20 cellular contexts compared by ENCODE assay signal in genomic region chr22:27935897-27936296, GRCh38. TPM values are rescaled to one million over a fixed set of nuclear protein-coding genes. Genes with fewer than 3 reads are reported as not detected.
A peak's percentile ranks its signal among the peaks of the same experiment; 100 is the strongest.
DNase-seq lines count a peak whose midpoint lies in the region; ATAC-seq and TF ChIP-seq lines count a peak whose summit lies in the region.
"Had no signal": no experiment of that assay in that cellular context is flagged by ENCODE, and none has a peak within 500 bp of the region (broad histone marks: within the 10 kb centered on the region; RNA-seq: fewer than 3 reads in every experiment).

No MANE protein-coding gene starts in this region.

- H3K4me1 ChIP-seq in HEK293 (ENCODE audit: control insufficient read depth, insufficient read depth, low read length) (peaks cover 6% of the 10 kb centered on the region; the same call in 1 of the 2 replicates), Peyer's patch (no peaks in the 10 kb centered on the region)

- H3K4me3 ChIP-seq in HEK293 (ENCODE audit: low read depth, low read length), result no peak overlapping the region
- H3K4me3 ChIP-seq in LNCaP clone FGC (ENCODE audit: low read depth, low read length), result no peak overlapping the region
- no peak overlapping the region for H3K4me3 ChIP-seq in fibroblast of villous mesenchyme (ENCODE audit: low read depth, low read length)
- H3K4me3 ChIP-seq in Peyer's patch, result no peak overlapping the region
- H3K4me3 ChIP-seq: GM12878, GM23248, HAP-1 had no signal

- peak; percentile 86 for DNase-seq in LNCaP clone FGC (ENCODE audit: low read depth)
- peak; percentile 84 for DNase-seq in fibroblast of villous mesenchyme (ENCODE audit: low read depth)
- no peak for DNase-seq in Peyer's patch
- no peak for DNase-seq in NCI-H774 (lab: John Stamatoyannopoulos, UW)
- DNase-seq: ACHN; BE2C; C1 segment of cervical spinal cord; CD4-positive, CD25-positive, alpha-beta regulatory T cell; CD8-positive, alpha-beta memory T cell; COR-L47; DMS 273 treated with DMSO at 0.1 percent for 48 hours; DMS53; DND-41; EL; GM23248; HFFc6 had no signal

- H3K9me3 ChIP-seq in HEK293 (ENCODE audit: control insufficient read depth, insufficient read depth, low read depth, low read length), result no peaks in the 10 kb centered on the region
- H3K9me3 ChIP-seq in Peyer's patch, result no peaks in the 10 kb centered on the region
- H3K9me3 ChIP-seq: BE2C, HAP-1 had no signal

- CTCF ChIA-PET in HEK293 (lab: Yijun Ruan, JAX), result interaction anchor here (0.5 to 3.0 kb wide), 7 partner anchors 9 to 1572 kb away, joined by 3 to 13 read pairs (median 3); no protein-coding TSS in a partner anchor

- H3K27ac ChIP-seq in HEK293 (ENCODE audit: extremely low read depth, low read depth, low read length) (no peak overlapping the region), Peyer's patch (no peak overlapping the region)
- H3K27ac ChIP-seq: GM23248 had no signal

- no peak for ATAC-seq in HG03095 (IDR thresholded peaks at IDR 0.05; ENCODE audit: unreplicated experiment)
- ATAC-seq: GM12878 had no signal

- TF ChIP-seq POLR2A in Peyer's patch (IDR thresholded peaks at IDR 0.05), result no peak

- no peak for TF ChIP-seq CTCF in HEK293 (tag by site-specific recombination; IDR thresholded peaks at IDR 0.05)
- no peak for TF ChIP-seq CTCF in LNCaP clone FGC (IDR thresholded peaks at IDR 0.05; ENCODE audit: control insufficient read depth, extremely low read depth, insufficient read depth)
- TF ChIP-seq CTCF in fibroblast of villous mesenchyme (IDR thresholded peaks at IDR 0.05; ENCODE audit: insufficient read depth, low read depth, low read length), result no peak
- no peak for TF ChIP-seq CTCF in Peyer's patch (IDR thresholded peaks at IDR 0.05)

- H3K27me3 ChIP-seq in Peyer's patch, result no peaks in the 10 kb centered on the region
- H3K27me3 ChIP-seq: BE2C had no signal

- POLR2A ChIA-PET in HEK293 (lab: Yijun Ruan, JAX), result interaction anchor here (0.6 to 2.4 kb wide), 4 partner anchors 14 to 374 kb away, joined by 3 to 6 read pairs (median 4); partner anchors contain the start of gene PITPNB

- H3K36me3 ChIP-seq in HEK293 (ENCODE audit: control insufficient read depth in 2 of 2, insufficient read depth in 1 of 2, low read length in 2 of 2) (no peaks in the 10 kb centered on the region; a peak in 1 of 3 replicates), Peyer's patch (no peaks in the 10 kb centered on the region)
- H3K36me3 ChIP-seq: BE2C, HAP-1 had no signal

TF ChIP-seq in HEK293, 187 proteins besides CTCF, POLR2A, EP300 and RAD21 (continues in another document):
- no peak for TF ChIP-seq REPIN1 (tag by site-specific recombination; IDR thresholded peaks at IDR 0.05; ENCODE audit: low read depth)
- TF ChIP-seq ZNF843 (tag by site-specific recombination; IDR thresholded peaks at IDR 0.05), result peak; percentile 60; the same call in 1 of the 2 replicates
- no peak for TF ChIP-seq MYNN (tag by site-specific recombination; IDR thresholded peaks at IDR 0.05; ENCODE audit: borderline replicate concordance)
- TF ChIP-seq HOXA7 (CRISPR knock-in tag; IDR thresholded peaks at IDR 0.05; ENCODE audit: borderline replicate concordance), result no peak
- peak; percentile 94 for TF ChIP-seq PRDM6 (tag by site-specific recombination; IDR thresholded peaks at IDR 0.05)
- no peak for TF ChIP-seq SP3 (tag by site-specific recombination; IDR thresholded peaks at IDR 0.05)
- TF ChIP-seq HIC1 (tag by site-specific recombination; IDR thresholded peaks at IDR 0.05), result 0 out of 2 replicates have a peak, but pooled peaks have one; percentile 33
- TF ChIP-seq ZNF426 (tag by site-specific recombination; IDR thresholded peaks at IDR 0.05), result no peak
- TF ChIP-seq PRDM4 (tag by site-specific recombination; IDR thresholded peaks at IDR 0.05), result 0 out of 2 replicates have a peak, but pooled peaks have one; percentile 31
- TF ChIP-seq ZNF549 (tag by site-specific recombination; IDR thresholded peaks at IDR 0.05), result 0 out of 2 replicates have a peak, but pooled peaks have one; percentile 5
- 0 out of 2 replicates have a peak, but pooled peaks have one; percentile 24 for TF ChIP-seq IKZF3 (tag by site-specific recombination; IDR thresholded peaks at IDR 0.05)
- peak; percentile 36; the same call in 1 of the 2 replicates for TF ChIP-seq TSHZ1 (tag by site-specific recombination; IDR thresholded peaks at IDR 0.05; ENCODE audit: borderline replicate concordance)
- peak; percentile 87 for TF ChIP-seq FEZF1 (tag by site-specific recombination; IDR thresholded peaks at IDR 0.05)

RNA-seq across cellular contexts. Expression of gene PITPNB, which starts 16.8 kb away (rescaled TPM):
- total RNA-seq in fibroblast of villous mesenchyme (23.2 and 29.4 TPM in 2 replicates), Peyer's patch (10 to 100 TPM; 24.7 to 29.7 (median 28.2) TPM)

Comparison
In these comparisons a context has a peak if more than half of its experiments do, and no peak if none do; other contexts are left out.
1. DNase-seq: peak in LNCaP clone FGC (single experiment) and fibroblast of villous mesenchyme (single experiment); none in Peyer's patch (0 of 3) and NCI-H774 (single experiment).